ENCODE assay signal across 9 cellular contexts in genomic region chr20:36214684-36215256, GRCh38. TPM values are rescaled to one million over a fixed set of nuclear protein-coding genes. Genes with fewer than 3 reads are reported as not detected.
A peak's percentile ranks its signal among the peaks of the same experiment; 100 is the strongest.
DNase-seq lines count a peak whose midpoint lies in the region; ATAC-seq and TF ChIP-seq lines count a peak whose summit lies in the region.
"Had no signal": no experiment of that assay in that cellular context is flagged by ENCODE, and none has a peak within 500 bp of the region (broad histone marks: within the 10 kb centered on the region; RNA-seq: fewer than 3 reads in every experiment).

No MANE protein-coding gene starts in this region.

- H3K36me3 ChIP-seq in breast epithelium (no peaks in the 10 kb centered on the region), mammary epithelial cell (ENCODE audit: insufficient read depth, low read length) (no peaks in the 10 kb centered on the region)

- BruUV-seq in MCF 10A (replicated peaks; lab: Mats Ljungman, UMichigan) (no TSS peak), mammary epithelial cell (replicated peaks; lab: Mats Ljungman, UMichigan) (no TSS peak)

- H3K4me3 Mint-ChIP-seq in MCF 10A (ENCODE audit: unreplicated experiment) (no peak overlapping the region), natural killer cell (no peak overlapping the region)
- H3K4me3 Mint-ChIP-seq: central memory CD8-positive, alpha-beta T cell had no signal

- H3K27ac Mint-ChIP-seq in MCF 10A (ENCODE audit: low read depth, unreplicated experiment) (no peak overlapping the region), natural killer cell (no peak overlapping the region)

- ATAC-seq in natural killer cell (peak in 2 of 3 donors; percentile 47 to 54), HG02571 (IDR thresholded peaks at IDR 0.05; ENCODE audit: unreplicated experiment) (no peak), HG02870 (IDR thresholded peaks at IDR 0.05; ENCODE audit: unreplicated experiment) (no peak)

- H3K4me3 ChIP-seq in breast epithelium, result no peak overlapping the region
- H3K4me3 ChIP-seq in mammary epithelial cell (replicated peaks in 1 of 3; ENCODE audit: insufficient read depth in 1 of 3, low read depth in 2 of 3, low read length in 3 of 3), result no peak overlapping the region

- H3K27me3 ChIP-seq in breast epithelium (no peaks in the 10 kb centered on the region), mammary epithelial cell (ENCODE audit: insufficient read depth, low read length) (no peaks in the 10 kb centered on the region)

- H2AFZ ChIP-seq in mammary epithelial cell (ENCODE audit: low read depth, low read length), result no peak overlapping the region

- H3K4me2 ChIP-seq in mammary epithelial cell (ENCODE audit: insufficient read depth, low read depth, low read length), result no peak overlapping the region

- WGBS in mammary epithelial cell (ENCODE audit: low coverage, missing lambda C conversion rate), result 68% methylated on average over 4 of the region's 5 CpGs

- no peak overlapping the region for H3K9ac ChIP-seq in mammary epithelial cell (ENCODE audit: insufficient read depth, low read length)

- H3K9me3 ChIP-seq in breast epithelium (no peaks in the 10 kb centered on the region), mammary epithelial cell (replicated peaks; ENCODE audit: insufficient read depth, low read length) (no peaks in the 10 kb centered on the region)

- H3K36me3 Mint-ChIP-seq in MCF 10A (ENCODE audit: insufficient read depth, unreplicated experiment) (peaks cover 6% of the 10 kb centered on the region), natural killer cell (no peaks in the 10 kb centered on the region)

- H4K20me1 ChIP-seq in mammary epithelial cell (ENCODE audit: insufficient read depth, low read length), result no peaks in the 10 kb centered on the region

- H3K27me3 Mint-ChIP-seq in MCF 10A (ENCODE audit: insufficient read depth, unreplicated experiment) (peaks cover 13% of the 10 kb centered on the region), natural killer cell (ENCODE audit: low read depth in 2 of 2) (peaks cover 0 to 9% of the 10 kb centered on the region in 2 donors)

- dilution Hi-C loops in mammary epithelial cell (cut with HindIII; ENCODE audit: low sequenced_read_pairs), result no loop called here

- no peaks in the 10 kb centered on the region for H3K79me2 ChIP-seq in mammary epithelial cell (ENCODE audit: insufficient read depth, low read length)

- POLR2A ChIA-PET in MCF 10A (lab: Yijun Ruan, JAX), result interaction anchor here (1.5 kb wide), 1 partner anchor 21 kb away, joined by 4 read pairs; the partner anchor contains the start of gene AAR2

- H3K4me1 Mint-ChIP-seq in MCF 10A (ENCODE audit: insufficient read depth, unreplicated experiment) (no peaks in the 10 kb centered on the region), natural killer cell (peaks cover 4 to 9% of the 10 kb centered on the region in 2 donors)
- H3K4me1 Mint-ChIP-seq: central memory CD8-positive, alpha-beta T cell had no signal

- intact Hi-C loops in MCF 10A (cut with micrococcal nuclease), result loop anchor here (1.0 kb wide), 1 partner anchor 225 kb away; no protein-coding TSS in a partner anchor
- intact Hi-C loops in breast epithelium (cut with DNase I; ENCODE audit: low total_unique reads), result loop anchor here (5.0 kb wide), 1 partner anchor 1393 kb away; no protein-coding TSS in a partner anchor
- intact Hi-C loops in mammary epithelial cell (cut with micrococcal nuclease), result loop anchor here (1.0 to 10.0 kb wide), 5 partner anchors 185 to 670 kb away; partner anchors contain the start of gene RAB5IF
- intact Hi-C loops in natural killer cell (cut with micrococcal nuclease), result no loop called here

- DNase-seq in MCF 10A (ENCODE audit: unreplicated experiment) (peak; percentile 51), breast epithelium (ENCODE audit: low spot score in 2 of 2) (no peak), NCI-H1105 (lab: John Stamatoyannopoulos, UW) (peak; percentile 5), mammary epithelial cell (peak; percentile 18), natural killer cell (no peak), activated gamma-delta T cell treated with Interleukin-2 at 50 U/mL for 16 hours (no peak)

- TF ChIP-seq CTCF in MCF 10A (IDR thresholded peaks at IDR 0.05; ENCODE audit: unreplicated experiment), result peak; percentile 56
- TF ChIP-seq CTCF in breast epithelium (IDR thresholded peaks at IDR 0.05), result peak in 1 of 3 donors; percentile 18
- peak; percentile 72 for TF ChIP-seq CTCF in mammary epithelial cell (conservative IDR thresholded peaks at IDR 0.05 in 1 of 2, IDR thresholded peaks at IDR 0.05 in 1 of 2; ENCODE audit: extremely low read depth in 1 of 2, insufficient read depth in 1 of 2, low read depth in 1 of 2, low read length in 2 of 2)
- no peak for TF ChIP-seq CTCF in natural killer cell (IDR thresholded peaks at IDR 0.05)

- CTCF ChIA-PET in MCF 10A (lab: Yijun Ruan, JAX) (interaction anchor here (0.6 to 4.9 kb wide), 12 partner anchors 12 to 905 kb away, joined by 3 to 56 read pairs (median 4); no protein-coding TSS in a partner anchor), mammary epithelial cell (lab: Charles Lee; ENCODE audit: low non-redundant PET) (no interaction called here)

- H3K27ac ChIP-seq in breast epithelium (no peak overlapping the region), mammary epithelial cell (ENCODE audit: insufficient read depth, low read depth, low read length) (no peak overlapping the region)

- no peaks in the 10 kb centered on the region for H3K9me3 Mint-ChIP-seq in MCF 10A (ENCODE audit: unreplicated experiment)
- H3K9me3 Mint-ChIP-seq in natural killer cell, result no peaks in the 10 kb centered on the region
- H3K9me3 Mint-ChIP-seq: central memory CD8-positive, alpha-beta T cell had no signal

- H3K4me1 ChIP-seq in breast epithelium (no peaks in the 10 kb centered on the region), mammary epithelial cell (ENCODE audit: insufficient read depth, low read length) (no peaks in the 10 kb centered on the region)

- no peak for TF ChIP-seq POLR2A in breast epithelium (IDR thresholded peaks at IDR 0.05)

- in situ Hi-C loops in mammary epithelial cell (cut with MboI; ENCODE audit: low sequenced_read_pairs in 2 of 2), result loop anchor here in 1 of 2 donors (5.0 kb wide), 1 partner anchor 228 kb away; no protein-coding TSS in a partner anchor

RNA-seq across cellular contexts. Expression of gene AAR2, which starts 21.5 kb away (rescaled TPM):
- total RNA-seq in MCF 10A (2022), result 21.0 and 24.7 TPM in 2 replicates
- 10 to 100 TPM; 32.1 to 38.5 (median 36.5) TPM for total RNA-seq in breast epithelium
- total RNA-seq in mammary epithelial cell, result 10 to 100 TPM; 20.9 to 29.3 TPM
- 26.8 TPM for polyA plus RNA-seq in mammary epithelial cell
- polyA minus RNA-seq in mammary epithelial cell, result 19.4 TPM
- 10 to 100 TPM; 22.6 to 26.5 (median 25.6) TPM for total RNA-seq in natural killer cell

Comparison
In these comparisons a context has a peak if more than half of its experiments do, and no peak if none do; other contexts are left out.
1. DNase-seq: peak in MCF 10A (single experiment), NCI-H1105 (single experiment) and mammary epithelial cell (single experiment); none in breast epithelium (0 of 2), natural killer cell (single experiment) and activated gamma-delta T cell treated with Interleukin-2 at 50 U/mL for 16 hours (single experiment).
2. ATAC-seq: peak in natural killer cell (2 of 3); none in HG02571 (single experiment) and HG02870 (single experiment).